ENCODE assay signal across 18 cellular contexts in the genomic region with DNA sequence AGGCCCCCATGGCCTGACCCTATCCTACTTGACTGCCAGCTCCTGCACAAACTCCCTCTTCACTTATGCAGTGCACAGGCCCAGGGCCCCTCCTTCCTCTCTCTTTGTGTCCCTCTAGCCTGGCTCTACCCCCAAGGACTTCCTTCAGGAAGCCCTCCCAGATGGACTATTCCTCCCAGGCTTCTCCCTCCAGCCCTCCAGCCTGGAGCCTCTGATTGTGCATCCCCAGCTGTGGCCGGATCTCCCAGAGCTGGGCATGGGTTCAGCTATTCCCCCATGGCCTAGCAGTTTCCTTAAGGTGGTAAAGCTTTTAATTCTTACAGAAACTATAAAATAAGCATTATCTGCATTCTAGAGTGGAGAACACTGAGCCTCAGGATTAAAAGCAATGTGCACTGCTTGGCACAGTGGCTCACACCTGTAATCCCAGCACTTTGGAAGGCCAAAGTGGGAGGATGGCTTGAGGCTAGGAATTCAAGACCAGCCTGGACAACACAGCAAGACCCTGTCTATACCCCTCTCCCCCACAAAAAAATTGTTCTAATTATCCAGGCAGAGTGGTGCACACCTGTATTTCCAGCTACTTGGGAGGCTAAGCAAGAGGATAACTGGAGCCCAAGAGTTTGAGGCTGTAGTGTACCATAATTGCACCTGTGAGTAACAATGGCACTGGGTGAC. TPM values are rescaled to one million over a fixed set of nuclear protein-coding genes. Genes with fewer than 3 reads are reported as not detected.
DNase-seq lines count a peak whose midpoint lies in the region; ATAC-seq, FAIRE-seq and TF ChIP-seq lines count a peak whose summit lies in the region.
"Had no signal": no experiment of that assay in that cellular context is flagged by ENCODE, and none has a peak within 500 bp of the region (broad histone marks: within the 10 kb centered on the region; RNA-seq: fewer than 3 reads in every experiment).

No MANE protein-coding gene starts in this region.

- no peak overlapping the region for H3K4me2 ChIP-seq in H9 (ENCODE audit: insufficient read depth, insufficient read length, low read length)
- H3K4me2 ChIP-seq in astrocyte (ENCODE audit: low read length) = no peak overlapping the region

- H2BK15ac ChIP-seq in H9 (ENCODE audit: low read depth, low read length) = no peak overlapping the region

- peak overlapping the region; percentile 6; the same call in 1 of the 2 replicates for H3K14ac ChIP-seq in H9 (ENCODE audit: insufficient read depth, low read length)

- no peak overlapping the region for H4K5ac ChIP-seq in H9 (ENCODE audit: insufficient read length, low read depth, low read length)

- WGBS in H9 (ENCODE audit: extremely low coverage, insufficient read length, low lambda C conversion rate) = no CpG with 5 or more reads among the region's 1 CpG
- 86% methylated on average over 1 of the region's 1 CpG; no CpG with 5 or more reads in 1 of the 2 experiments for WGBS in mesodermal cell (ENCODE audit: insufficient coverage in 2 of 2), 2 experiments

- no peak overlapping the region for H2AK5ac ChIP-seq in H9 (ENCODE audit: insufficient read length, low read length)

- DNase-seq in H9 (no peak), astrocyte (ENCODE audit: low read depth) (no peak), progenitor cell of endocrine pancreas (ENCODE audit: low spot score, unreplicated experiment) (no peak), substantia nigra (lab: John Stamatoyannopoulos, UW) (no peak)
- DNase-seq in activated CD8-positive, alpha-beta memory T cell treated with anti-CD3 and anti-CD28 coated beads, Interleukin-2, amount 50 U/mL, for 48 hours = no peak
- DNase-seq: ACHN, AML-193, COR-L47, KG1, NCI-H2081, NCI-H510A treated with DMSO at 0.1 percent for 48 hours, NCI-H82, Right ventricle myocardium superior had no signal

- no peak for TF ChIP-seq CTCF in H9 (conservative IDR thresholded peaks at IDR 0.05)
- TF ChIP-seq CTCF in astrocyte (IDR thresholded peaks at IDR 0.05; ENCODE audit: insufficient read depth, low read depth, low read length) = no peak
- TF ChIP-seq CTCF in progenitor cell of endocrine pancreas (IDR thresholded peaks at IDR 0.05; ENCODE audit: unreplicated experiment) = no peak

- H3K56ac ChIP-seq in H9 (ENCODE audit: insufficient read length, low read depth, low read length) = no peak overlapping the region

- H3K36me3 Mint-ChIP-seq in H9 (ENCODE audit: insufficient read depth in 1 of 3, low read depth in 3 of 3) (no peaks in the 10 kb centered on the region), astrocyte (ENCODE audit: low read depth, unreplicated experiment) (no peaks in the 10 kb centered on the region), progenitor cell of endocrine pancreas (ENCODE audit: insufficient read depth) (no peaks in the 10 kb centered on the region)

- H3K9ac ChIP-seq in H9 (ENCODE audit: extremely low read depth, insufficient read length, low read length) (no peak overlapping the region), astrocyte (ENCODE audit: low read length) (no peak overlapping the region)

- H4K20me1 ChIP-seq in H9 (ENCODE audit: control insufficient read depth, insufficient read depth, insufficient read length) (no peaks in the 10 kb centered on the region), astrocyte (ENCODE audit: insufficient read depth, low read length) (no peaks in the 10 kb centered on the region)

- H3K9me3 ChIP-seq in H9 (ENCODE audit: control insufficient read depth, low read depth, low read length) (no peaks in the 10 kb centered on the region), astrocyte (ENCODE audit: insufficient read depth, low read depth, low read length) (no peaks in the 10 kb centered on the region), mesodermal cell (ENCODE audit: control insufficient read depth, low read length) (no peaks in the 10 kb centered on the region)

- H3K79me2 ChIP-seq in H9 (ENCODE audit: insufficient read depth, low read length) = no peaks in the 10 kb centered on the region
- peaks cover 3% of the 10 kb centered on the region for H3K79me2 ChIP-seq in astrocyte (ENCODE audit: insufficient read depth, low read length)

- H3K27me3 ChIP-seq in H9 (ENCODE audit: insufficient read depth, low read length) (no peaks in the 10 kb centered on the region), astrocyte (ENCODE audit: insufficient read depth, low read length) (no peaks in the 10 kb centered on the region)

- no peak overlapping the region for H4K91ac ChIP-seq in H9 (ENCODE audit: insufficient read length, low read depth, low read length)

- H3K23ac ChIP-seq in H9 (ENCODE audit: insufficient read length, low read depth, low read length) = no peak overlapping the region

- H3K27ac ChIP-seq in H9 (ENCODE audit: insufficient read length, low read depth, low read length) (no peak overlapping the region), astrocyte (ENCODE audit: low read depth, low read length) (no peak overlapping the region), mesodermal cell (ENCODE audit: low read depth, low read length, severe bottlenecking) (peak overlapping the region; percentile 89), substantia nigra (ENCODE audit: low read depth, low read length, poor library complexity, severe bottlenecking) (no peak overlapping the region)
- H3K27ac ChIP-seq: SK-N-MC had no signal

- H3K27ac Mint-ChIP-seq in H9 = peak overlapping the region in 2 of 3 experiments; percentile 47 to 79; a peak in 2 of 7 replicates
- peak overlapping the region; percentile 72 for H3K27ac Mint-ChIP-seq in astrocyte (ENCODE audit: unreplicated experiment)
- H3K27ac Mint-ChIP-seq in progenitor cell of endocrine pancreas = peak overlapping the region; percentile 78

- H3K9me3 Mint-ChIP-seq in H9 = no peaks in the 10 kb centered on the region
- H3K9me3 Mint-ChIP-seq in astrocyte (ENCODE audit: unreplicated experiment) = no peaks in the 10 kb centered on the region
- no peaks in the 10 kb centered on the region for H3K9me3 Mint-ChIP-seq in progenitor cell of endocrine pancreas (ENCODE audit: low read depth)

- no peaks in the 10 kb centered on the region for H3K79me1 ChIP-seq in H9 (ENCODE audit: insufficient read depth, low read depth, low read length, poor library complexity, severe bottlenecking)

- H2BK12ac ChIP-seq in H9 (ENCODE audit: insufficient read length, low read depth, low read length) = no peak overlapping the region

- H3K18ac ChIP-seq in H9 (ENCODE audit: insufficient read length, low read depth, low read length) = no peak overlapping the region

- H3K4me1 ChIP-seq in H9 (ENCODE audit: insufficient read depth, low read length) (peaks cover 8% of the 10 kb centered on the region; the same call in 1 of the 2 replicates), astrocyte (ENCODE audit: insufficient read depth, low read length) (peaks cover 22% of the 10 kb centered on the region), mesodermal cell (ENCODE audit: control insufficient read depth, insufficient read depth, low read length, poor library complexity, severe bottlenecking) (peaks cover 54% of the 10 kb centered on the region)

- H4K8ac ChIP-seq in H9 (replicated peaks; ENCODE audit: insufficient read length, low read depth, low read length) = no peak overlapping the region

- FAIRE-seq in astrocyte (lab: Jason Lieb, UNC) = no peak
- FAIRE-seq: H54, RCC 7860 had no signal

- H2BK120ac ChIP-seq in H9 (ENCODE audit: low read depth, low read length, poor library complexity, severe bottlenecking) = no peak overlapping the region

- no peak overlapping the region for H3K4me3 ChIP-seq in astrocyte (ENCODE audit: insufficient read depth, low read depth, low read length)
- no peak overlapping the region for H3K4me3 ChIP-seq in mesodermal cell (ENCODE audit: extremely low read depth, insufficient read depth, low read length, poor library complexity, severe bottlenecking)
- H3K4me3 ChIP-seq: SK-N-MC had no signal

- H3K4me1 Mint-ChIP-seq in H9 (peaks cover 28 to 38% of the 10 kb centered on the region in 2 experiments), astrocyte (ENCODE audit: low read depth, unreplicated experiment) (peaks cover 27% of the 10 kb centered on the region), progenitor cell of endocrine pancreas (ENCODE audit: low read depth) (peaks cover 43% of the 10 kb centered on the region)

- ATAC-seq in HG02938 (IDR thresholded peaks at IDR 0.05; ENCODE audit: unreplicated experiment) = no peak

- no peak overlapping the region for H3T11ph ChIP-seq in H9 (ENCODE audit: low read length)

- H2BK20ac ChIP-seq in H9 (ENCODE audit: low read depth, low read length, poor library complexity, severe bottlenecking) = no peak overlapping the region

- no peaks in the 10 kb centered on the region for H3K23me2 ChIP-seq in H9 (ENCODE audit: insufficient read length, low read depth, low read length, poor library complexity, severe bottlenecking)

- no peak overlapping the region for H2BK5ac ChIP-seq in H9 (ENCODE audit: insufficient read length, low read length)

- H3K27me3 Mint-ChIP-seq in H9 (ENCODE audit: low read depth) (peaks cover 7% of the 10 kb centered on the region), astrocyte (ENCODE audit: low read depth, unreplicated experiment) (no peaks in the 10 kb centered on the region), progenitor cell of endocrine pancreas (no peaks in the 10 kb centered on the region)

- no peak overlapping the region for H3K4ac ChIP-seq in H9 (ENCODE audit: low read depth, low read length)

- H3K36me3 ChIP-seq in astrocyte (ENCODE audit: insufficient read depth, low read length) (no peaks in the 10 kb centered on the region), mesodermal cell (ENCODE audit: control insufficient read depth, insufficient read depth, low read length) (no peaks in the 10 kb centered on the region)

- H3K4me3 Mint-ChIP-seq in H9 = 0 out of 5 replicates have a peak overlapping the region, but pooled peaks of 1 of the 2 experiments have one; percentile 35
- no peak overlapping the region for H3K4me3 Mint-ChIP-seq in astrocyte (ENCODE audit: unreplicated experiment)
- H3K4me3 Mint-ChIP-seq in progenitor cell of endocrine pancreas (ENCODE audit: low read depth) = no peak overlapping the region

- H2AFZ ChIP-seq in H9 (ENCODE audit: low read length) (no peak overlapping the region), astrocyte (ENCODE audit: low read depth, low read length) (no peak overlapping the region)

RNA-seq across cellular contexts. Expression of a gene that starts 16.8 kb away (rescaled TPM):
- 244 and 247 TPM in 2 replicates for total RNA-seq in H9 (2021)
- 2,321 and 2,570 TPM in 2 replicates for total RNA-seq in astrocyte
- 3,226 TPM for polyA plus RNA-seq in mesodermal cell (2013, experiment 1 of 2)
- polyA plus RNA-seq in mesodermal cell (2013, experiment 2 of 2) = 3,108 TPM
- total RNA-seq in progenitor cell of endocrine pancreas = 1,180 and 1,246 TPM in 2 replicates

RNA-seq across cellular contexts. Expression of a gene that starts 27.3 kb away (rescaled TPM):
- total RNA-seq in H9 (2021) = 245 and 263 TPM in 2 replicates
- 1,741 and 1,989 TPM in 2 replicates for total RNA-seq in astrocyte
- polyA plus RNA-seq in mesodermal cell (2013, experiment 1 of 2) = 2,534 TPM
- 2,467 TPM for polyA plus RNA-seq in mesodermal cell (2013, experiment 2 of 2)
- total RNA-seq in progenitor cell of endocrine pancreas = 608 and 692 TPM in 2 replicates
